In the genomic region with DNA sequence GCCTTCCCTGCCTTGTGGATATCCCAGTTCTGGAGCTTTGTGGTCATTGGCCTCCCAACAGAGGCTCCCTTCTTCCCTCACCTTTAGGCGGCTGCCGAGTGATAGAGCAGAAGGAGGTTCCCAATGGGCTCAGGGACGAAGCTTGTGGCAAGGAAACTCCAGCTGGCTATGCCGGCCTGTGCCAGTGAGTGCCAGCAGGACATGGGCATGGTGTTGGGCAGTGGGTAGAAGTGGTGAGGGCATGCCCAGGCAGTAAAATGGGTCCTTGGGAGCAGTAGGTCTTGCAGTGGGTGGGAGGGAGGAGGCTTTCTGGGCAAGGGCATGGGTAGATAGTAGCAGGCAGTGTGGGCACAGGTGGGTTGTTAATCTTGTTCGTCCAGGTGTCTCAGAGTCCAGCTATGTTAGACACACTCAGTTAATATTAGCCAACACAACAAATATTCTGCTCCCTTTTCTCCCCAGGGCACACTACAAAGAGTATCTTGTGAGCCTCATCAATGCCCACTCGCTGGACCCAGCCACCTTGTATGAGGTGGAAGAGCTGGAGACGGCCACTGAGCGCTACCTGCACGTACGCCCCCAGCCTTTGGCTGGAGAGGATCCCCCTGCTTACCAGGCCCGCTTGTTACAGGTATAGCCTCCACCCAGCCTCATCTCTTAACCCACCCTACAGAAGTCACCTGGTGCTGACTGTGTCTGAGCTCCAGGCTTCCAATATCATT, we compare ENCODE assay signal across 1 cellular context.
TF ChIP-seq lines count a peak whose summit lies in the region.

No MANE protein-coding gene starts in this region.

TF ChIP-seq in HCT116, 20 proteins besides CTCF, POLR2A, EP300 and RAD21 (continued from another document):
- no peak for TF ChIP-seq ZNF274 (IDR thresholded peaks at IDR 0.05; ENCODE audit: low read depth, low read length)
- no peak for TF ChIP-seq EZH2phosphoT487 (IDR thresholded peaks at IDR 0.05; ENCODE audit: borderline replicate concordance)
- TF ChIP-seq, protein P1, sequence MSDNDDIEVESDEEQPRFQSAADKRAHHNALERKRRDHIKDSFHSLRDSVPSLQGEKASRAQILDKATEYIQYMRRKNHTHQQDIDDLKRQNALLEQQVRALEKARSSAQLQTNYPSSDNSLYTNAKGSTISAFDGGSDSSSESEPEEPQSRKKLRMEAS (IDR thresholded peaks at IDR 0.05), result no peak
- no peak for TF ChIP-seq ELF1 (IDR thresholded peaks at IDR 0.05; ENCODE audit: borderline replicate concordance, low read depth)
- TF ChIP-seq, protein P2, sequence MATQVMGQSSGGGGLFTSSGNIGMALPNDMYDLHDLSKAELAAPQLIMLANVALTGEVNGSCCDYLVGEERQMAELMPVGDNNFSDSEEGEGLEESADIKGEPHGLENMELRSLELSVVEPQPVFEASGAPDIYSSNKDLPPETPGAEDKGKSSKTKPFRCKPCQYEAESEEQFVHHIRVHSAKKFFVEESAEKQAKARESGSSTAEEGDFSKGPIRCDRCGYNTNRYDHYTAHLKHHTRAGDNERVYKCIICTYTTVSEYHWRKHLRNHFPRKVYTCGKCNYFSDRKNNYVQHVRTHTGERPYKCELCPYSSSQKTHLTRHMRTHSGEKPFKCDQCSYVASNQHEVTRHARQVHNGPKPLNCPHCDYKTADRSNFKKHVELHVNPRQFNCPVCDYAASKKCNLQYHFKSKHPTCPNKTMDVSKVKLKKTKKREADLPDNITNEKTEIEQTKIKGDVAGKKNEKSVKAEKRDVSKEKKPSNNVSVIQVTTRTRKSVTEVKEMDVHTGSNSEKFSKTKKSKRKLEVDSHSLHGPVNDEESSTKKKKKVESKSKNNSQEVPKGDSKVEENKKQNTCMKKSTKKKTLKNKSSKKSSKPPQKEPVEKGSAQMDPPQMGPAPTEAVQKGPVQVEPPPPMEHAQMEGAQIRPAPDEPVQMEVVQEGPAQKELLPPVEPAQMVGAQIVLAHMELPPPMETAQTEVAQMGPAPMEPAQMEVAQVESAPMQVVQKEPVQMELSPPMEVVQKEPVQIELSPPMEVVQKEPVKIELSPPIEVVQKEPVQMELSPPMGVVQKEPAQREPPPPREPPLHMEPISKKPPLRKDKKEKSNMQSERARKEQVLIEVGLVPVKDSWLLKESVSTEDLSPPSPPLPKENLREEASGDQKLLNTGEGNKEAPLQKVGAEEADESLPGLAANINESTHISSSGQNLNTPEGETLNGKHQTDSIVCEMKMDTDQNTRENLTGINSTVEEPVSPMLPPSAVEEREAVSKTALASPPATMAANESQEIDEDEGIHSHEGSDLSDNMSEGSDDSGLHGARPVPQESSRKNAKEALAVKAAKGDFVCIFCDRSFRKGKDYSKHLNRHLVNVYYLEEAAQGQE (IDR thresholded peaks at IDR 0.05; ENCODE audit: low read depth), result no peak
- TF ChIP-seq, protein P3, sequence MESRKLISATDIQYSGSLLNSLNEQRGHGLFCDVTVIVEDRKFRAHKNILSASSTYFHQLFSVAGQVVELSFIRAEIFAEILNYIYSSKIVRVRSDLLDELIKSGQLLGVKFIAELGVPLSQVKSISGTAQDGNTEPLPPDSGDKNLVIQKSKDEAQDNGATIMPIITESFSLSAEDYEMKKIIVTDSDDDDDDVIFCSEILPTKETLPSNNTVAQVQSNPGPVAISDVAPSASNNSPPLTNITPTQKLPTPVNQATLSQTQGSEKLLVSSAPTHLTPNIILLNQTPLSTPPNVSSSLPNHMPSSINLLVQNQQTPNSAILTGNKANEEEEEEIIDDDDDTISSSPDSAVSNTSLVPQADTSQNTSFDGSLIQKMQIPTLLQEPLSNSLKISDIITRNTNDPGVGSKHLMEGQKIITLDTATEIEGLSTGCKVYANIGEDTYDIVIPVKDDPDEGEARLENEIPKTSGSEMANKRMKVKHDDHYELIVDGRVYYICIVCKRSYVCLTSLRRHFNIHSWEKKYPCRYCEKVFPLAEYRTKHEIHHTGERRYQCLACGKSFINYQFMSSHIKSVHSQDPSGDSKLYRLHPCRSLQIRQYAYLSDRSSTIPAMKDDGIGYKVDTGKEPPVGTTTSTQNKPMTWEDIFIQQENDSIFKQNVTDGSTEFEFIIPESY (IDR thresholded peaks at IDR 0.05; ENCODE audit: extremely low read depth, insufficient replicate concordance, low read length), result no peak
- no peak for TF ChIP-seq SIN3A (IDR thresholded peaks at IDR 0.05; ENCODE audit: low read depth)
TF ChIP-seq in HCT116: peak in this region for 0.
